Comparison of ENCODE assay signal across 24 cellular contexts in the genomic region with DNA sequence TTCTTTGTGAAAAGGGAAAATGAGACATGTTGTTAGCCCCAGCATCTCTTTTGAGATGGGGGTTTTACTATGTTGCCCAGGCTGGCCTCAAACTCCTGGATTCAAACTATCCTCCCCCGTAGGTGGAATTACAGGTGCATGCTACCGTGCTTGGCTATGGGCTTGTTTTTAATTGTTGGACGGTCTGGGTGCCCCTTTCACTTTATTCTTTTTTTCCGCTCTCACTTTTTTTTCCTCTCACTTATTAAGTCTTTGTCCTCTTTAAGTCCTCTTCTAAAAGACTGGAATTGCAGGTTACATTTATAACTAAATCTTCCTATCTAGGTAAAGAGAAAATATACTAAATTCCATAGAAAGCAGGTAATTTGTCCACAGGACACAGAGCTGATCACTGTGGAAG. TPM values are rescaled to one million over a fixed set of nuclear protein-coding genes. Genes with fewer than 3 reads are reported as not detected.
"Had no signal": no experiment of that assay in that cellular context is flagged by ENCODE, and none has a peak within 500 bp of the region (broad histone marks: within the 10 kb centered on the region; RNA-seq: fewer than 3 reads in every experiment).

No MANE protein-coding gene starts in this region.

- DNase-seq: T1000 had no signal

- H3K9me3 ChIP-seq: gastrocnemius medialis, heart left ventricle had no signal

- H3K27ac Mint-ChIP-seq: activated CD4-positive, alpha-beta memory T cell treated with anti-CD3 and anti-CD28 coated beads, Interleukin-2, amount 10 ng/mL, durations not matched to agents 7 days and 5 days; activated CD4-positive, alpha-beta T cell treated with anti-CD3 and anti-CD28 coated beads, Interleukin-2, amount 10 ng/mL, durations not matched to agents 7 days and 5 days; activated naive CD4-positive, alpha-beta T cell treated with anti-CD3 and anti-CD28 coated beads for 36 hours; activated naive CD4-positive, alpha-beta T cell treated with anti-CD3 and anti-CD28 coated beads, Interleukin-2, amount 50 U/mL, for 24 hours; activated T-helper 1 cell treated with anti-CD3 and anti-CD28 coated beads, Interleukin-12 subunit alpha, Interleukin-12 subunit beta, Interleukin-2, Interleukin-4 antibody, amounts not matched to agents 30 ng/mL and 10 ng/mL and 1 ng/mL, durations not matched to agents 14 hours and 24 hours and 36 hours; activated T-helper 2 cell treated with anti-CD3 and anti-CD28 coated beads, Interferon-gamma antibody, Interleukin-2, Interleukin-4, amounts not matched to agents 10 μg/mL and 5 μg/mL and 100 μg/mL, durations not matched to agents 14 hours and 24 hours and 36 hours; dendritic cell treated with granulocyte-macrophage colony-stimulating factor and Interleukin-4, amounts not matched to agents 40 ng/mL and 50 ng/mL, for 4 days; endodermal cell; T-cell; T-helper 1 cell treated with Interleukin-12 subunit alpha and Interleukin-12 subunit beta and Interleukin-4 antibody, amounts not matched to agents 30 μg/mL and 1 μg/mL, for 36 hours; T-helper 2 cell treated with Interferon-gamma antibody and Interleukin-4, amounts not matched to agents 5 μg/mL and 100 μg/mL, for 36 hours had no signal

- H3K27ac ChIP-seq: brain microvascular endothelial cell, coronary artery, dorsolateral prefrontal cortex, foreskin keratinocyte, gastrocnemius medialis, heart left ventricle had no signal

- H3K9me3 Mint-ChIP-seq: activated CD4-positive, alpha-beta memory T cell treated with anti-CD3 and anti-CD28 coated beads, Interleukin-2, amount 10 ng/mL, durations not matched to agents 7 days and 5 days; activated CD4-positive, alpha-beta T cell treated with anti-CD3 and anti-CD28 coated beads, Interleukin-2, amount 10 ng/mL, durations not matched to agents 7 days and 5 days; activated naive CD4-positive, alpha-beta T cell treated with anti-CD3 and anti-CD28 coated beads for 36 hours; activated naive CD4-positive, alpha-beta T cell treated with anti-CD3 and anti-CD28 coated beads, Interleukin-2, amount 50 U/mL, for 24 hours; activated T-helper 1 cell treated with anti-CD3 and anti-CD28 coated beads, Interleukin-12 subunit alpha, Interleukin-12 subunit beta, Interleukin-2, Interleukin-4 antibody, amounts not matched to agents 30 ng/mL and 10 ng/mL and 1 ng/mL, durations not matched to agents 14 hours and 24 hours and 36 hours; activated T-helper 2 cell treated with anti-CD3 and anti-CD28 coated beads, Interferon-gamma antibody, Interleukin-2, Interleukin-4, amounts not matched to agents 10 μg/mL and 5 μg/mL and 100 μg/mL, durations not matched to agents 14 hours and 24 hours and 36 hours; central memory CD8-positive, alpha-beta T cell; dendritic cell treated with granulocyte-macrophage colony-stimulating factor and Interleukin-4, amounts not matched to agents 40 ng/mL and 50 ng/mL, for 4 days; endodermal cell; T-cell; T-helper 1 cell treated with Interleukin-12 subunit alpha and Interleukin-12 subunit beta and Interleukin-4 antibody, amounts not matched to agents 30 μg/mL and 1 μg/mL, for 36 hours; T-helper 2 cell treated with Interferon-gamma antibody and Interleukin-4, amounts not matched to agents 5 μg/mL and 100 μg/mL, for 36 hours had no signal

- H3K36me3 Mint-ChIP-seq: activated naive CD4-positive, alpha-beta T cell treated with anti-CD3 and anti-CD28 coated beads, Interleukin-2, amount 50 U/mL, for 24 hours; T-cell had no signal

- H3K36me3 ChIP-seq: brain microvascular endothelial cell, gastrocnemius medialis, heart left ventricle had no signal

- H3K4me1 ChIP-seq: foreskin keratinocyte had no signal

RNA-seq across cellular contexts. Expression of a gene that starts 18.8 kb away (rescaled TPM):
- total RNA-seq: activated CD4-positive, alpha-beta memory T cell treated with anti-CD3 and anti-CD28 coated beads, Interleukin-2, amount 10 ng/mL, durations not matched to agents 7 days and 5 days; activated CD4-positive, alpha-beta T cell treated with anti-CD3 and anti-CD28 coated beads, Interleukin-2, amount 10 ng/mL, durations not matched to agents 7 days and 5 days; activated naive CD4-positive, alpha-beta T cell treated with anti-CD3 and anti-CD28 coated beads for 36 hours; activated T-helper 1 cell treated with anti-CD3 and anti-CD28 coated beads, Interleukin-12 subunit alpha, Interleukin-12 subunit beta, Interleukin-2, Interleukin-4 antibody, amounts not matched to agents 30 ng/mL and 10 ng/mL and 1 ng/mL, durations not matched to agents 14 hours and 24 hours and 36 hours; activated T-helper 2 cell treated with anti-CD3 and anti-CD28 coated beads, Interferon-gamma antibody, Interleukin-2, Interleukin-4, amounts not matched to agents 10 μg/mL and 5 μg/mL and 100 μg/mL, durations not matched to agents 14 hours and 24 hours and 36 hours; astrocyte; bronchial epithelial cell; cardiac septum; epithelial cell of proximal tubule; esophagus mucosa; foreskin keratinocyte; gastrocnemius medialis; heart left ventricle; T-cell had no signal
- polyA plus RNA-seq: foreskin keratinocyte, heart left ventricle had no signal
